Comparison of ENCODE assay signal across 19 cellular contexts in the genomic region with DNA sequence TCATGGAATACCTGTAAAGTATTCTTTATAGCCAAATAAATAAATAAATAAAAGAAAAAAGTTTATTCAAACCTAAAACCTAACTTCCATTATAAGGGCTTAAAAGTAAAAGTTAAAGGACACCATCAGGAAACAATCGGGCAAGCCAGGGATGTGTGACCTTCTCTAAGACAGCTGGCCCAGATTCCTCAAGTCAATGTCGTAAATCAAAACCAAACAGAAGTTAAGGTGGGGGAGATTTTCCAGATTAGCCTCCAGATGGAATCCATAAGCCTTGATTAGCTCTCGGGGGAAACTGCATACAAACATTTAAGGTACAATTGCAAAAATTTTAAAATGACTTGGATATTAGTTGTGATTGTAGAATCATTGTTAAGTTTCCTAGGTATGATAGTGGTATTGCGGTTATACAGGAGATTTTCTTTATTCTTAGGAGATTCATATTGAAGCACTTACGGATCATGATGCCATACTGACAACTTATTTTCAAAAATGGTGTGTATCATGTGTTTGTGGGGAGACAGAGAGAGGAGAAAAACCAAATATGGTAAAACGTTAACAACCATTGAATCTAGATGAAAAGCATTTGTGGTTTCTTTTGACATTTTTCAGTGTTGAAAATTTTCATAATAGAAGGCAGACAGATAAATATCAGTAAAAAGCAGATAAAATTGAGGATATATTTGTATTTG. TPM values are rescaled to one million over a fixed set of nuclear protein-coding genes. Genes with fewer than 3 reads are reported as not detected.
DNase-seq lines count a peak whose midpoint lies in the region; ATAC-seq, FAIRE-seq and TF ChIP-seq lines count a peak whose summit lies in the region.
"Had no signal": no experiment of that assay in that cellular context is flagged by ENCODE, and none has a peak within 500 bp of the region (broad histone marks: within the 10 kb centered on the region; RNA-seq: fewer than 3 reads in every experiment).

No MANE protein-coding gene starts in this region.

- H3K4me1 Mint-ChIP-seq in stimulated activated naive CD8-positive, alpha-beta T cell treated with anti-CD3 and anti-CD28 coated beads, Interleukin-15, Interleukin-2, amounts not matched to agents 100 ng/mL and 50 ng/mL, for 24 hours (ENCODE audit: low read depth): peaks cover 50% of the 10 kb centered on the region
- peaks cover 44% of the 10 kb centered on the region for H3K4me1 Mint-ChIP-seq in stimulated activated naive CD8-positive, alpha-beta T cell treated with anti-CD3 and anti-CD28 coated beads, Interleukin-15, amount 100 ng/mL, for 72 hours

- H3K27ac ChIP-seq in endothelial cell of umbilical vein (ENCODE audit: insufficient read depth, low read depth, low read length) (no peak overlapping the region), skeletal muscle tissue (ENCODE audit: low read depth, low read length) (peak overlapping the region; percentile 32)
- H3K27ac ChIP-seq: lower lobe of right lung had no signal

- H4K20me1 ChIP-seq in endothelial cell of umbilical vein (replicated peaks; ENCODE audit: control insufficient read depth, extremely low read depth, insufficient read depth, low read length): no peaks in the 10 kb centered on the region

- H3K27ac Mint-ChIP-seq in stimulated activated naive CD8-positive, alpha-beta T cell treated with anti-CD3 and anti-CD28 coated beads, Interleukin-15, Interleukin-2, amounts not matched to agents 100 ng/mL and 50 ng/mL, for 24 hours: peak overlapping the region; percentile 32
- H3K27ac Mint-ChIP-seq in stimulated activated naive CD8-positive, alpha-beta T cell treated with anti-CD3 and anti-CD28 coated beads, Interleukin-15, amount 100 ng/mL, for 72 hours: no peak overlapping the region
- H3K27ac Mint-ChIP-seq: CD8-positive, alpha-beta memory T cell; effector memory CD8-positive, alpha-beta T cell; natural killer cell had no signal

- no peak for DNase-seq in stimulated activated naive CD8-positive, alpha-beta T cell treated with anti-CD3 and anti-CD28 coated beads, Interleukin-15, amount 100 ng/mL, for 72 hours
- DNase-seq in endothelial cell of umbilical vein (ENCODE audit: low read depth, low spot score): no peak
- no peak for DNase-seq in GM10248 (ENCODE audit: extremely low spot score)
- no peak for DNase-seq in NOMO-1 (lab: John Stamatoyannopoulos, UW; ENCODE audit: unreplicated experiment in 2 of 2)
- DNase-seq: activated CD4-positive, alpha-beta T cell treated with anti-CD3 and anti-CD28 coated beads, Interleukin-2, amount 50 U/mL, for 1 hour; activated CD8-positive, alpha-beta memory T cell treated with anti-CD3 and anti-CD28 coated beads, Interleukin-2, amount 50 U/mL, for 48 hours; CD8-positive, alpha-beta memory T cell; effector memory CD8-positive, alpha-beta T cell; KBM-7; lower lobe of right lung; natural killer cell; NCI-H187 treated with DMSO at 0.1 percent for 48 hours; NCI-H226; pancreas; RPMI8226; substantia nigra had no signal

- no peak overlapping the region for H2AFZ ChIP-seq in endothelial cell of umbilical vein (ENCODE audit: low read depth, low read length)

- H3K36me3 ChIP-seq in endothelial cell of umbilical vein (ENCODE audit: control insufficient read depth in 2 of 2, extremely low read depth in 1 of 2, insufficient read depth in 2 of 2, low read length in 2 of 2) (no peaks in the 10 kb centered on the region), skeletal muscle tissue (ENCODE audit: control insufficient read depth in 3 of 3, insufficient read depth in 3 of 3, low read length in 3 of 3) (no peaks in the 10 kb centered on the region)
- H3K36me3 ChIP-seq: lower lobe of right lung, pancreas had no signal

- peak overlapping the region; percentile 12 for H3K4me2 ChIP-seq in endothelial cell of umbilical vein (ENCODE audit: insufficient read depth, low read length)

- no peak for TF ChIP-seq POLR2A in endothelial cell of umbilical vein (IDR thresholded peaks at IDR 0.05; ENCODE audit: low read depth, low read length)

- peak overlapping the region; percentile 14 for H3K4me3 Mint-ChIP-seq in stimulated activated naive CD8-positive, alpha-beta T cell treated with anti-CD3 and anti-CD28 coated beads, Interleukin-15, Interleukin-2, amounts not matched to agents 100 ng/mL and 50 ng/mL, for 24 hours
- peak overlapping the region in 1 of 2 donors; percentile 48 for H3K4me3 Mint-ChIP-seq in stimulated activated naive CD8-positive, alpha-beta T cell treated with anti-CD3 and anti-CD28 coated beads, Interleukin-15, amount 100 ng/mL, for 72 hours
- H3K4me3 Mint-ChIP-seq: CD8-positive, alpha-beta memory T cell; effector memory CD8-positive, alpha-beta T cell; natural killer cell had no signal

- no peaks in the 10 kb centered on the region for H3K9me1 ChIP-seq in endothelial cell of umbilical vein (replicated peaks; ENCODE audit: control insufficient read depth, extremely low read depth, insufficient read depth, low read length)

- H3K4me3 ChIP-seq in endothelial cell of umbilical vein (replicated peaks in 1 of 3; ENCODE audit: insufficient read depth in 1 of 3, low read depth in 1 of 3, low read length in 3 of 3) (no peak overlapping the region), skeletal muscle tissue (ENCODE audit: low read length in 3 of 3) (no peak overlapping the region)
- H3K4me3 ChIP-seq: lower lobe of right lung, pancreas had no signal

- CTCF ChIA-PET in endothelial cell of umbilical vein (lab: Charles Lee) (interaction anchor here (1.1 to 1.4 kb wide), 3 partner anchors 8 to 39 kb away, joined by 3 to 5 read pairs (median 4); no protein-coding TSS in a partner anchor), GM10248 (lab: Yijun Ruan, JAX) (interaction anchor here (1.1 to 2.2 kb wide), 6 partner anchors 8 to 45 kb away, joined by 3 to 10 read pairs (median 6); no protein-coding TSS in a partner anchor)

- H3K9me3 Mint-ChIP-seq in stimulated activated naive CD8-positive, alpha-beta T cell treated with anti-CD3 and anti-CD28 coated beads, Interleukin-15, Interleukin-2, amounts not matched to agents 100 ng/mL and 50 ng/mL, for 24 hours: no peaks in the 10 kb centered on the region
- peaks cover 0 to under 1% of the 10 kb centered on the region in 2 donors for H3K9me3 Mint-ChIP-seq in stimulated activated naive CD8-positive, alpha-beta T cell treated with anti-CD3 and anti-CD28 coated beads, Interleukin-15, amount 100 ng/mL, for 72 hours
- H3K9me3 Mint-ChIP-seq: CD8-positive, alpha-beta memory T cell; effector memory CD8-positive, alpha-beta T cell had no signal

- dilution Hi-C loops in endothelial cell of umbilical vein (cut with MboI; ENCODE audit: extremely low pct_ligation_motif_present, low sequenced_read_pairs): no loop called here

- TF ChIP-seq CTCF in endothelial cell of umbilical vein (IDR thresholded peaks at IDR 0.05; ENCODE audit: extremely low read depth in 1 of 2, insufficient read depth in 1 of 2, low read depth in 1 of 2, low read length in 2 of 2) (no peak), GM10248 (IDR thresholded peaks at IDR 0.05; ENCODE audit: control extremely low read depth, extremely low read depth, low read depth, missing control alignments) (no peak)

- no peak for FAIRE-seq in endothelial cell of umbilical vein (lab: Jason Lieb, UNC)
- FAIRE-seq: pancreas had no signal

- H3K27me3 ChIP-seq in endothelial cell of umbilical vein (ENCODE audit: control insufficient read depth in 2 of 2, insufficient read depth in 2 of 2, low read length in 2 of 2) (no peaks in the 10 kb centered on the region), skeletal muscle tissue (ENCODE audit: control insufficient read depth in 3 of 3, insufficient read depth in 3 of 3, low read length in 3 of 3) (no peaks in the 10 kb centered on the region)
- H3K27me3 ChIP-seq: pancreas had no signal

- no peak for ATAC-seq in stimulated activated naive CD8-positive, alpha-beta T cell treated with anti-CD3 and anti-CD28 coated beads, Interleukin-15, amount 100 ng/mL, for 72 hours
- ATAC-seq in GM21526 (IDR thresholded peaks at IDR 0.05; ENCODE audit: low FRiP score, unreplicated experiment): no peak
- ATAC-seq: effector memory CD8-positive, alpha-beta T cell; lower lobe of right lung; natural killer cell; pancreas had no signal

- H3K9me3 ChIP-seq in endothelial cell of umbilical vein (replicated peaks; ENCODE audit: control insufficient read depth, insufficient read depth, low read length) (no peaks in the 10 kb centered on the region), skeletal muscle tissue (ENCODE audit: control insufficient read depth in 3 of 3, low read length in 3 of 3) (no peaks in the 10 kb centered on the region)
- H3K9me3 ChIP-seq: lower lobe of right lung, pancreas had no signal

- peaks cover 11% of the 10 kb centered on the region for H3K36me3 Mint-ChIP-seq in stimulated activated naive CD8-positive, alpha-beta T cell treated with anti-CD3 and anti-CD28 coated beads, Interleukin-15, Interleukin-2, amounts not matched to agents 100 ng/mL and 50 ng/mL, for 24 hours (ENCODE audit: low read depth)

- H3K4me1 ChIP-seq in endothelial cell of umbilical vein (ENCODE audit: control insufficient read depth, extremely low read depth, insufficient read depth, low read length) (peaks cover 9% of the 10 kb centered on the region), skeletal muscle tissue (ENCODE audit: control insufficient read depth in 3 of 3, insufficient read depth in 3 of 3, low read length in 3 of 3) (peaks cover 20 to 38% (median 34%) of the 10 kb centered on the region in 3 donors)

- no peaks in the 10 kb centered on the region for H3K79me2 ChIP-seq in endothelial cell of umbilical vein (ENCODE audit: control insufficient read depth, insufficient read depth, low read length)

- no peaks in the 10 kb centered on the region for H3K27me3 Mint-ChIP-seq in stimulated activated naive CD8-positive, alpha-beta T cell treated with anti-CD3 and anti-CD28 coated beads, Interleukin-15, Interleukin-2, amounts not matched to agents 100 ng/mL and 50 ng/mL, for 24 hours
- H3K27me3 Mint-ChIP-seq in stimulated activated naive CD8-positive, alpha-beta T cell treated with anti-CD3 and anti-CD28 coated beads, Interleukin-15, amount 100 ng/mL, for 72 hours: no peaks in the 10 kb centered on the region
- H3K27me3 Mint-ChIP-seq: effector memory CD8-positive, alpha-beta T cell had no signal

- intact Hi-C loops in endothelial cell of umbilical vein (cut with micrococcal nuclease): no loop called here

- POLR2A ChIA-PET in endothelial cell of umbilical vein (lab: Charles Lee): no interaction called here
- POLR2A ChIA-PET in GM10248 (lab: Yijun Ruan, JAX): no interaction called here

- no peak overlapping the region for H3K9ac ChIP-seq in endothelial cell of umbilical vein (replicated peaks; ENCODE audit: extremely low read depth, insufficient read depth, low read length)
- no peak overlapping the region for H3K9ac ChIP-seq in skeletal muscle tissue (ENCODE audit: low read depth in 1 of 3, low read length in 3 of 3)

- no TSS peak for BruUV-seq in endothelial cell of umbilical vein (replicated peaks; lab: Mats Ljungman, UMichigan)

RNA-seq across cellular contexts. Expression of a gene that starts 21.5 kb away (rescaled TPM):
- total RNA-seq in endothelial cell of umbilical vein (108 and 123 TPM in 2 replicates), skeletal muscle tissue (38.1 TPM)
- 126 and 153 TPM in 2 replicates for polyA plus RNA-seq in endothelial cell of umbilical vein
- polyA plus RNA-seq in endothelial cell of umbilical vein (2011; cell fraction: cytosol; rRNA removed): 83.5 and 99.1 TPM in 2 replicates
- 54.0 and 56.7 TPM in 2 replicates for polyA plus RNA-seq in endothelial cell of umbilical vein (2011; cell fraction: nucleus; rRNA removed)
- 59.8 and 70.3 TPM in 2 replicates for polyA plus RNA-seq in endothelial cell of umbilical vein (2012)
- polyA minus RNA-seq in endothelial cell of umbilical vein: 80.6 and 100 TPM in 2 replicates
- polyA minus RNA-seq in endothelial cell of umbilical vein (2011; cell fraction: cytosol; rRNA and poly(A)+ RNA removed): 49.0 TPM
- polyA minus RNA-seq in endothelial cell of umbilical vein (2011; cell fraction: nucleus; rRNA and poly(A)+ RNA removed): 31.9 and 43.9 TPM in 2 replicates

RNA-seq across cellular contexts. Expression of a gene that starts 37.0 kb away (rescaled TPM):
- total RNA-seq in endothelial cell of umbilical vein (14.6 and 19.7 TPM in 2 replicates), skeletal muscle tissue (16.2 TPM)
- polyA plus RNA-seq in endothelial cell of umbilical vein: 3.3 and 3.7 TPM in 2 replicates
- 5.8 and 7.0 TPM in 2 replicates for polyA plus RNA-seq in endothelial cell of umbilical vein (2011; cell fraction: cytosol; rRNA removed)
- 13.3 and 20.5 TPM in 2 replicates for polyA plus RNA-seq in endothelial cell of umbilical vein (2011; cell fraction: nucleus; rRNA removed)
- polyA plus RNA-seq in endothelial cell of umbilical vein (2012): 11.7 and 15.7 TPM in 2 replicates
- 4.4 and 5.8 TPM in 2 replicates for polyA minus RNA-seq in endothelial cell of umbilical vein
- polyA minus RNA-seq in endothelial cell of umbilical vein (2011; cell fraction: cytosol; rRNA and poly(A)+ RNA removed): 14.7 TPM
- polyA minus RNA-seq in endothelial cell of umbilical vein (2011; cell fraction: nucleus; rRNA and poly(A)+ RNA removed): 6.6 and 7.7 TPM in 2 replicates
